In genomic region chr1:234973426-234974250, GRCh38 we compare ENCODE assay signal across 12 cellular contexts.
DNase-seq lines count a peak whose midpoint lies in the region; ATAC-seq and TF ChIP-seq lines count a peak whose summit lies in the region.
"Had no signal": no experiment of that assay in that cellular context is flagged by ENCODE, and none has a peak within 500 bp of the region (broad histone marks: within the 10 kb centered on the region; RNA-seq: fewer than 3 reads in every experiment).

No MANE protein-coding gene starts in this region.

- peaks cover 3% of the 10 kb centered on the region for H3K9me3 Mint-ChIP-seq in natural killer cell treated with Interleukin-12 subunit alpha and Interleukin-12 subunit beta and Interleukin-15 and Interleukin-18, amount 100 ng/mL, for 72 hours
- H3K9me3 Mint-ChIP-seq in natural killer cell (no peaks in the 10 kb centered on the region), Calu3 (ENCODE audit: low read depth, unreplicated experiment) (peaks cover 2% of the 10 kb centered on the region)

- H3K27me3 ChIP-seq in PC-3 (ENCODE audit: low read length): no peaks in the 10 kb centered on the region
- H3K27me3 ChIP-seq in mesenchymal stem cell (ENCODE audit: control insufficient read depth in 1 of 2, insufficient read depth in 1 of 2, low read length in 2 of 2): no peaks in the 10 kb centered on the region
- H3K27me3 ChIP-seq: left lung, SJCRH30 had no signal

- no peaks in the 10 kb centered on the region for H3K79me1 ChIP-seq in mesenchymal stem cell (replicated peaks; ENCODE audit: low read length, poor library complexity, severe bottlenecking)

- H2AFZ ChIP-seq in PC-3 (ENCODE audit: low read length): no peak overlapping the region
- H2AFZ ChIP-seq in mesenchymal stem cell (ENCODE audit: low read depth, low read length): no peak overlapping the region

- TF ChIP-seq CTCF in natural killer cell (IDR thresholded peaks at IDR 0.05): no peak
- no peak for TF ChIP-seq CTCF in PC-3 (conservative IDR thresholded peaks at IDR 0.05; ENCODE audit: low read depth, low read length)
- TF ChIP-seq CTCF in Calu3 (IDR thresholded peaks at IDR 0.05; ENCODE audit: unreplicated experiment): no peak

- BruUV-seq in PC-3 (replicated peaks; lab: Mats Ljungman, UMichigan): no TSS peak
- BruUV-seq in Calu3 (replicated peaks; lab: Mats Ljungman, UMichigan): no TSS peak

- no peaks in the 10 kb centered on the region for H3K9me2 ChIP-seq in PC-3 (replicated peaks; ENCODE audit: low read length)

- no peaks in the 10 kb centered on the region for H4K20me1 ChIP-seq in PC-3 (ENCODE audit: low read length)

- POLR2A ChIA-PET in PC-3 (lab: Charles Lee; ENCODE audit: unreplicated experiment): interaction anchor here (0.5 to 1.0 kb wide), 3 partner anchors 96 to 362 kb away, joined by 3 to 7 read pairs (median 4); no protein-coding TSS in a partner anchor

- peak overlapping the region in 1 of 2 experiments; percentile 72 for H3K14ac ChIP-seq in mesenchymal stem cell (ENCODE audit: low read length in 2 of 2)

- peak overlapping the region; percentile 95 for H2BK120ac ChIP-seq in mesenchymal stem cell (ENCODE audit: low read depth, low read length)

- DNase-seq in natural killer cell treated with Interleukin-12 subunit alpha and Interleukin-12 subunit beta and Interleukin-15 and Interleukin-18, amount 100 ng/mL, for 72 hours (ENCODE audit: low spot score): no peak
- DNase-seq in natural killer cell (no peak), PC-3 (no peak), mesenchymal stem cell (no peak), Calu3 (no peak), iPS-NIHi7 (ENCODE audit: extremely low spot score) (no peak), NCI-H187 treated with DMSO at 0.1 percent for 48 hours (lab: John Stamatoyannopoulos, UW) (no peak), kidney glomerular epithelial cell (lab: John Stamatoyannopoulos, UW) (no peak)
- DNase-seq: KG1; SJCRH30; stimulated activated CD4-positive, alpha-beta T cell treated with anti-CD3 and anti-CD28 coated beads, Interleukin-15, amount 100 ng/mL, for 24 hours had no signal

- H2BK12ac ChIP-seq in mesenchymal stem cell (ENCODE audit: low read length in 2 of 2): peak overlapping the region; percentile 81 to 100

- 96% methylated on average over 9 of the region's 10 CpGs for WGBS in mesenchymal stem cell

- peak overlapping the region; percentile 92 to 93 for H3K4ac ChIP-seq in mesenchymal stem cell (ENCODE audit: low read depth in 1 of 2, low read length in 2 of 2)

- peak overlapping the region; percentile 94 to 99 for H3K18ac ChIP-seq in mesenchymal stem cell (ENCODE audit: low read depth in 1 of 2, low read length in 2 of 2)

- CTCF ChIA-PET in PC-3 (lab: Charles Lee) (interaction anchor here (0.5 to 0.7 kb wide), 2 partner anchors 19 to 249 kb away, joined by 3 to 10 read pairs; no protein-coding TSS in a partner anchor), Calu3 (lab: Charles Lee) (interaction anchor here (0.8 to 2.5 kb wide), 4 partner anchors 10 to 100 kb away, joined by 3 to 13 read pairs (median 4); no protein-coding TSS in a partner anchor)

- H3K36me3 Mint-ChIP-seq in natural killer cell treated with Interleukin-12 subunit alpha and Interleukin-12 subunit beta and Interleukin-15 and Interleukin-18, amount 100 ng/mL, for 72 hours: peaks cover 10% of the 10 kb centered on the region
- H3K36me3 Mint-ChIP-seq in natural killer cell (no peaks in the 10 kb centered on the region), Calu3 (ENCODE audit: insufficient read depth, unreplicated experiment) (peaks cover 9% of the 10 kb centered on the region)

- H4K91ac ChIP-seq in mesenchymal stem cell (ENCODE audit: low read length): peak overlapping the region; percentile 99

- ATAC-seq in natural killer cell treated with Interleukin-12 subunit alpha and Interleukin-12 subunit beta and Interleukin-15 and Interleukin-18, amount 100 ng/mL, for 72 hours: no peak
- ATAC-seq in natural killer cell (no peak), PC-3 (no peak)
- ATAC-seq: left lung had no signal

- H3K36me3 ChIP-seq in PC-3 (ENCODE audit: low read depth, low read length) (no peaks in the 10 kb centered on the region), mesenchymal stem cell (ENCODE audit: control insufficient read depth in 1 of 2, insufficient read depth in 2 of 2, low read depth in 1 of 2, low read length in 2 of 2) (no peaks in the 10 kb centered on the region)
- H3K36me3 ChIP-seq: left lung, SJCRH30 had no signal

- H3K4me2 ChIP-seq in PC-3 (ENCODE audit: low read length) (no peak overlapping the region), mesenchymal stem cell (ENCODE audit: low read length, poor library complexity, severe bottlenecking) (no peak overlapping the region)

- peak overlapping the region; percentile 93 to 98 for H3K27ac Mint-ChIP-seq in natural killer cell treated with Interleukin-12 subunit alpha and Interleukin-12 subunit beta and Interleukin-15 and Interleukin-18, amount 100 ng/mL, for 72 hours
- H3K27ac Mint-ChIP-seq in natural killer cell (no peak overlapping the region), Calu3 (ENCODE audit: unreplicated experiment) (no peak overlapping the region)

- H3K27me3 Mint-ChIP-seq in natural killer cell treated with Interleukin-12 subunit alpha and Interleukin-12 subunit beta and Interleukin-15 and Interleukin-18, amount 100 ng/mL, for 72 hours: no peaks in the 10 kb centered on the region
- H3K27me3 Mint-ChIP-seq in natural killer cell (ENCODE audit: low read depth in 2 of 2) (peaks cover 14 to 15% of the 10 kb centered on the region in 2 donors), Calu3 (ENCODE audit: unreplicated experiment) (no peaks in the 10 kb centered on the region)

- peak overlapping the region; percentile 3 for H3K4me3 Mint-ChIP-seq in natural killer cell treated with Interleukin-12 subunit alpha and Interleukin-12 subunit beta and Interleukin-15 and Interleukin-18, amount 100 ng/mL, for 72 hours
- H3K4me3 Mint-ChIP-seq in natural killer cell: no peak overlapping the region
- no peak overlapping the region for H3K4me3 Mint-ChIP-seq in Calu3 (ENCODE audit: low read depth, unreplicated experiment)

- H3K27ac ChIP-seq in PC-3 (ENCODE audit: low read length) (peak overlapping the region; percentile 100), mesenchymal stem cell (ENCODE audit: low read length, poor library complexity, severe bottlenecking) (no peak overlapping the region)
- H3K27ac ChIP-seq: SJCRH30 had no signal

- peak overlapping the region; percentile 77 for H2AK5ac ChIP-seq in mesenchymal stem cell (ENCODE audit: low read length, severe bottlenecking)

- no peak overlapping the region for H2BK15ac ChIP-seq in mesenchymal stem cell (ENCODE audit: low read depth, poor library complexity, severe bottlenecking)

- peaks cover 85 to 87% of the 10 kb centered on the region in 2 donors for H3K4me1 Mint-ChIP-seq in natural killer cell treated with Interleukin-12 subunit alpha and Interleukin-12 subunit beta and Interleukin-15 and Interleukin-18, amount 100 ng/mL, for 72 hours (ENCODE audit: low read depth in 2 of 2)
- H3K4me1 Mint-ChIP-seq in natural killer cell (peaks cover 27 to 36% of the 10 kb centered on the region in 2 donors), Calu3 (ENCODE audit: low read depth, unreplicated experiment) (peaks cover 67% of the 10 kb centered on the region)

- H3K9ac ChIP-seq in PC-3 (ENCODE audit: low read length) (peak overlapping the region; percentile 78), mesenchymal stem cell (ENCODE audit: low read length) (no peak overlapping the region)

- intact Hi-C loops in natural killer cell (cut with micrococcal nuclease) (no loop called here), PC-3 (cut with micrococcal nuclease) (loop anchor here (2.0 kb wide), 1 partner anchor 249 kb away; no protein-coding TSS in a partner anchor), Calu3 (cut with micrococcal nuclease; ENCODE audit: unreplicated experiment) (no loop called here)

- no peak overlapping the region for H2BK5ac ChIP-seq in mesenchymal stem cell (ENCODE audit: low read depth, low read length, poor library complexity, severe bottlenecking)

- H3K4me3 ChIP-seq in PC-3 (ENCODE audit: low read length) (no peak overlapping the region), mesenchymal stem cell (ENCODE audit: insufficient read depth in 1 of 2, low read depth in 1 of 2, low read length in 2 of 2) (no peak overlapping the region)
- H3K4me3 ChIP-seq: left lung, SJCRH30 had no signal

- no peaks in the 10 kb centered on the region for H3K9me3 ChIP-seq in PC-3 (ENCODE audit: low read length)
- no peaks in the 10 kb centered on the region for H3K9me3 ChIP-seq in mesenchymal stem cell (ENCODE audit: control insufficient read depth, low read length)
- H3K9me3 ChIP-seq: left lung, SJCRH30 had no signal

- H4K8ac ChIP-seq in mesenchymal stem cell (ENCODE audit: low read length): peak overlapping the region; percentile 86

- no peaks in the 10 kb centered on the region for H3K79me2 ChIP-seq in PC-3 (ENCODE audit: low read length)

- H3F3A ChIP-seq in PC-3 (ENCODE audit: low read length, unreplicated experiment): no peaks in the 10 kb centered on the region

- H3K4me1 ChIP-seq in PC-3 (ENCODE audit: insufficient read depth, low read length) (peaks cover 68% of the 10 kb centered on the region), mesenchymal stem cell (ENCODE audit: control insufficient read depth, insufficient read depth, low read depth, low read length) (peaks cover 33% of the 10 kb centered on the region)

- no peak overlapping the region for H3K23ac ChIP-seq in mesenchymal stem cell (ENCODE audit: low read length in 2 of 2)

Comparison
In these comparisons a context has a peak if more than half of its experiments do, and no peak if none do; other contexts are left out.
1. H3K27ac Mint-ChIP-seq: peak in natural killer cell treated with Interleukin-12 subunit alpha and Interleukin-12 subunit beta and Interleukin-15 and Interleukin-18, amount 100 ng/mL, for 72 hours (2 of 2); none in natural killer cell (0 of 2) and Calu3 (single experiment).